8 cellular contexts compared by ENCODE assay signal in the genomic region with DNA sequence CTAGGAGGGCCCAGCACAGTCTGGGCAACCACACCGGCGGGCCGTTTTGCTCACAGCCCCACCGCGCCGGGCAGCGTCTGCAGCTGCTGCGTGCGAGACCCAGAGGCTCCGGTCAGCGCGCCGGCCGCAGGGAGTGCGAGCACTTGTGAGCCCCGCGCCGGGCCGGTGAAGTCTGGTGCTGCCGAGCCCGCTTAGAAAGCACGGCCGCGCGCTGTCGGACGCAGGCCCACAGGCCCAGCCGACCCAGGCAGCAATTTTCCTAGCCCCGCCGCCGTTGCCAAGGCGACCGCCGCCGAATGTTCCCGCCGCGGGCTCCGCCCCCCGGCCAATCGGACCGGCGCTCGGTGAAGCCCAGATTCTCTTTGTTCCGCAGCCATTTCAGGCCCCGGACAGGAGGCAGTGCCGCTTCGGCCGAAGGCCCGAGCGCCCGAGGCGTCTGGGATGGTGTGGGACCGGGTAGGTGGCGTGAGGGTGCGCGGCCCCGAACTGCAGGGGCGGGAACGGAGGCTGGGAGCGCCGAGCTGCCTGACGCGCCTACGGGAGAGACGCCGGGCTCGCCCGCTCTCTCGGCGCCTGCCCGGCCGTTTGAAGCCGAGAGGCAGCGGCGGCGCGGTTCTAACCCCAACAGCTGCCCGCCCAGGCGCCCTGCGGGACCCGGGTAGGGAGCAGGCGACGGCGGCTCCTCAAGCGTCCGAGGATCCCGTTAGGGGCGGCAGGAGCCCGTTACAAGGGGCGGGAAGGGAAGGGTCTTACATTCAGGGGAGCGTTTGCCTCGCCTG. TPM values are rescaled to one million over a fixed set of nuclear protein-coding genes. Genes with fewer than 3 reads are reported as not detected.
DNase-seq lines count a peak whose midpoint lies in the region; ATAC-seq and TF ChIP-seq lines count a peak whose summit lies in the region.

A gene (plus strand): TSS at position 365 of the 779 bp plus-strand sequence. CDS start 77 bp downstream, at position 442.

- H3K4me1 Mint-ChIP-seq in activated T-helper 2 cell treated with anti-CD3 and anti-CD28 coated beads, Interferon-gamma antibody, Interleukin-2, Interleukin-4, amounts not matched to agents 10 μg/mL and 5 μg/mL and 100 μg/mL, durations not matched to agents 14 hours and 24 hours and 36 hours (ENCODE audit: low read depth): peaks cover 19% of the 10 kb centered on the region
- H3K4me1 Mint-ChIP-seq in naive thymus-derived CD8-positive, alpha-beta T cell: peaks cover 8 to 29% (median 20%) of the 10 kb centered on the region in 4 donors
- peaks cover 8 to 18% of the 10 kb centered on the region in 2 donors for H3K4me1 Mint-ChIP-seq in stimulated activated naive B cell treated with anti-CD40 and anti-IgM and Interleukin-4, amounts not matched to agents 10 μg/mL and 1 μg/mL and 100 μg/mL, for 72 hours

- H3K4me3 Mint-ChIP-seq in activated T-helper 2 cell treated with anti-CD3 and anti-CD28 coated beads, Interferon-gamma antibody, Interleukin-2, Interleukin-4, amounts not matched to agents 10 μg/mL and 5 μg/mL and 100 μg/mL, durations not matched to agents 14 hours and 24 hours and 36 hours (ENCODE audit: low read depth): peak within 1 kb of the TSS; percentile 82
- peak within 1 kb of the TSS; percentile 84 to 97 (median 96) for H3K4me3 Mint-ChIP-seq in naive thymus-derived CD8-positive, alpha-beta T cell
- peak within 1 kb of the TSS; percentile 94 to 99 for H3K4me3 Mint-ChIP-seq in stimulated activated naive B cell treated with anti-CD40 and anti-IgM and Interleukin-4, amounts not matched to agents 10 μg/mL and 1 μg/mL and 100 μg/mL, for 72 hours

- peaks cover 19% of the 10 kb centered on the region for H3K27me3 Mint-ChIP-seq in activated T-helper 2 cell treated with anti-CD3 and anti-CD28 coated beads, Interferon-gamma antibody, Interleukin-2, Interleukin-4, amounts not matched to agents 10 μg/mL and 5 μg/mL and 100 μg/mL, durations not matched to agents 14 hours and 24 hours and 36 hours (ENCODE audit: low read depth)
- H3K27me3 Mint-ChIP-seq in naive thymus-derived CD8-positive, alpha-beta T cell: peaks cover 10 to 15% (median 11%) of the 10 kb centered on the region in 5 donors
- H3K27me3 Mint-ChIP-seq in stimulated activated naive B cell treated with anti-CD40 and anti-IgM and Interleukin-4, amounts not matched to agents 10 μg/mL and 1 μg/mL and 100 μg/mL, for 72 hours: peaks cover 10 to 11% of the 10 kb centered on the region in 2 donors

- intact Hi-C loops in activated T-helper 2 cell treated with anti-CD3 and anti-CD28 coated beads, Interferon-gamma antibody, Interleukin-2, Interleukin-4, amounts not matched to agents 10 μg/mL and 5 μg/mL and 100 μg/mL, durations not matched to agents 14 hours and 24 hours and 36 hours (cut with micrococcal nuclease): loop anchor here (1.0 to 5.0 kb wide), 4 partner anchors 32 to 449 kb away; a partner anchor contains a TSS

- H3K9me3 Mint-ChIP-seq in activated T-helper 2 cell treated with anti-CD3 and anti-CD28 coated beads, Interferon-gamma antibody, Interleukin-2, Interleukin-4, amounts not matched to agents 10 μg/mL and 5 μg/mL and 100 μg/mL, durations not matched to agents 14 hours and 24 hours and 36 hours: no peaks in the 10 kb centered on the region
- no peaks in the 10 kb centered on the region for H3K9me3 Mint-ChIP-seq in naive thymus-derived CD8-positive, alpha-beta T cell
- H3K9me3 Mint-ChIP-seq in stimulated activated naive B cell treated with anti-CD40 and anti-IgM and Interleukin-4, amounts not matched to agents 10 μg/mL and 1 μg/mL and 100 μg/mL, for 72 hours: no peaks in the 10 kb centered on the region

- POLR2A ChIA-PET in naive thymus-derived CD8-positive, alpha-beta T cell (lab: Charles Lee): interaction anchor here (0.9 to 3.7 kb wide), 3 partner anchors 14 to 32 kb away, joined by 4 to 35 read pairs (median 6); no protein-coding TSS in a partner anchor

- H3K4me3 ChIP-seq in Jurkat, Clone E6-1 (ENCODE audit: low read length): peak within 1 kb of the TSS; percentile 74
- H3K4me3 ChIP-seq in fibroblast of mammary gland (ENCODE audit: control insufficient read depth, low read depth, low read length): peak within 1 kb of the TSS; percentile 92

- TF ChIP-seq CTCF in fibroblast of mammary gland (conservative IDR thresholded peaks at IDR 0.05; ENCODE audit: control insufficient read depth, insufficient read depth, low read depth, low read length): no peak

- no peaks in the 10 kb centered on the region for H3K36me3 Mint-ChIP-seq in activated T-helper 2 cell treated with anti-CD3 and anti-CD28 coated beads, Interferon-gamma antibody, Interleukin-2, Interleukin-4, amounts not matched to agents 10 μg/mL and 5 μg/mL and 100 μg/mL, durations not matched to agents 14 hours and 24 hours and 36 hours (ENCODE audit: low read depth)
- H3K36me3 Mint-ChIP-seq in naive thymus-derived CD8-positive, alpha-beta T cell: no peaks in the 10 kb centered on the region
- H3K36me3 Mint-ChIP-seq in stimulated activated naive B cell treated with anti-CD40 and anti-IgM and Interleukin-4, amounts not matched to agents 10 μg/mL and 1 μg/mL and 100 μg/mL, for 72 hours: peaks cover 2 to 5% of the 10 kb centered on the region in 2 donors

- DNase-seq in DMS79 treated with DMSO at 0.1 percent for 48 hours (lab: John Stamatoyannopoulos, UW): peak; percentile 59
- peak; percentile 51 for DNase-seq in Jurkat, Clone E6-1 (ENCODE audit: low read depth, low spot score)
- peak; percentile 94 for DNase-seq in RPMI8226
- DNase-seq in activated T-helper 2 cell treated with anti-CD3 and anti-CD28 coated beads, Interferon-gamma antibody, Interleukin-2, Interleukin-4, amounts not matched to agents 10 μg/mL and 5 μg/mL and 100 μg/mL, durations not matched to agents 14 hours and 24 hours and 36 hours (ENCODE audit: low spot score): peak; percentile 78
- DNase-seq in fibroblast of mammary gland (ENCODE audit: low read depth): peak; percentile 89
- DNase-seq in naive thymus-derived CD8-positive, alpha-beta T cell: peak; percentile 73 to 90 (median 84)
- DNase-seq in stimulated activated naive B cell treated with anti-CD40 and anti-IgM and Interleukin-4, amounts not matched to agents 10 μg/mL and 1 μg/mL and 100 μg/mL, for 72 hours: peak; percentile 86

- peak within 1 kb of the TSS; percentile 69 for H3K27ac Mint-ChIP-seq in activated T-helper 2 cell treated with anti-CD3 and anti-CD28 coated beads, Interferon-gamma antibody, Interleukin-2, Interleukin-4, amounts not matched to agents 10 μg/mL and 5 μg/mL and 100 μg/mL, durations not matched to agents 14 hours and 24 hours and 36 hours
- peak within 1 kb of the TSS; percentile 91 to 99 (median 96) for H3K27ac Mint-ChIP-seq in naive thymus-derived CD8-positive, alpha-beta T cell
- peak within 1 kb of the TSS; percentile 97 for H3K27ac Mint-ChIP-seq in stimulated activated naive B cell treated with anti-CD40 and anti-IgM and Interleukin-4, amounts not matched to agents 10 μg/mL and 1 μg/mL and 100 μg/mL, for 72 hours

- peak; percentile 85 for ATAC-seq in GM21717 (IDR thresholded peaks at IDR 0.05; ENCODE audit: unreplicated experiment)
- ATAC-seq in naive thymus-derived CD8-positive, alpha-beta T cell: peak; percentile 73 to 76
- peak; percentile 87 for ATAC-seq in stimulated activated naive B cell treated with anti-CD40 and anti-IgM and Interleukin-4, amounts not matched to agents 10 μg/mL and 1 μg/mL and 100 μg/mL, for 72 hours (replicated peaks)

RNA-seq across cellular contexts. Expression of the gene that starts here (rescaled TPM):
- polyA plus RNA-seq in Jurkat, Clone E6-1 (2012; ENCODE audit: insufficient read depth, insufficient read length): 53.3 TPM
- total RNA-seq in activated T-helper 2 cell treated with anti-CD3 and anti-CD28 coated beads, Interferon-gamma antibody, Interleukin-2, Interleukin-4, amounts not matched to agents 10 μg/mL and 5 μg/mL and 100 μg/mL, durations not matched to agents 14 hours and 24 hours and 36 hours: 112 and 121 TPM in 2 replicates
- 10 to 100 TPM; 91.0 to 94.1 TPM for total RNA-seq in naive thymus-derived CD8-positive, alpha-beta T cell
- polyA plus RNA-seq in naive thymus-derived CD8-positive, alpha-beta T cell: 10 to 100 TPM; 47.6 to 63.7 (median 52.8) TPM

Comparison
In these comparisons a context has a peak if more than half of its experiments do, and no peak if none do; other contexts are left out.
1. Peak in every context shown above with its lines: DNase-seq, ATAC-seq and H3K4me3 ChIP-seq.